19 cellular contexts compared by ENCODE assay signal in the genomic region with DNA sequence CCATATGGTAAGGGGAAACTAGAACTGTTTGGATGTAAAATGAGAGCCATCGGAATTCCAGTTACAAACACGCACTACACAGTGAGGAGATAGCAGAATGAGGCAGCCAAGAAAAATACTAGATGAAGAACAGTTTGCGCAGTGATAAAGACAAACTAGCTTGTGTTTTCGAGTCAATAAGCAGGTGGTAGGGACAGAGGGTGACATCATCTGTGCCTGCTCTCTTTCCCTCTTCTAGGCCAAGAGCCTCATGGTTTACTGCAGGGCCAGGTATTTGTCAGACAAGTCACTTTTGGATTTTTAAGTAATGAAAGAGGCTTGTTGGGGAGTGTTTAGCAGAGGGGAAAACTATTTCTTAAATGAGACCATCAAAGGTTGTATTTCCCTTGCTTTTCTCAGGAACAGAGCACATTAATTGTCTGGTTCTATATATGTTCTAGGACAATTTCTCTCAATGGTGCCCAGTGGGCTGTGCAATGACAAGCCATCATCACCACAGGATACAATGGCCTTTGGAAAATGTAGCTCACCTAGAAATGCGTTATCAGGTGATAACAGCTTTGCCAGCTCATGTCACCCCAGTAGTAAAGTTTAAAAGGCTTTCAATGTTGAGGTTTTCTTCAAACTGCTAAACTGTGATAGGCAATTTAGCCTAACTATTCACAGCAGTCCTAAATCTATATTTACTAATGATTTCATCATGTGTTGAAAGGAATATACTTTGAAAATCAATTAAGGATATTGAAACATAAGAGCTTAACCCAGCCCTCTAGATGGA.
"Had no signal": no experiment of that assay in that cellular context is flagged by ENCODE, and none has a peak within 500 bp of the region (broad histone marks: within the 10 kb centered on the region; RNA-seq: fewer than 3 reads in every experiment).

No MANE protein-coding gene starts in this region.

- H3K4me1 ChIP-seq: foreskin keratinocyte, left lung, upper lobe of left lung had no signal

- H3K27ac Mint-ChIP-seq: activated CD4-positive, alpha-beta T cell treated with anti-CD3 and anti-CD28 coated beads, Interleukin-2, amount 10 ng/mL, durations not matched to agents 7 days and 5 days; activated CD8-positive, alpha-beta T cell treated with anti-CD3 and anti-CD28 coated beads, Interleukin-2, amount 10 ng/mL, durations not matched to agents 7 days and 5 days; activated naive CD8-positive, alpha-beta T cell treated with anti-CD3 and anti-CD28 coated beads, Interleukin-2, amount 10 ng/mL, durations not matched to agents 7 days and 5 days; activated T-cell treated with anti-CD3 and anti-CD28 coated beads, Interleukin-2, amount 50 U/mL, for 24 hours; activated T-helper 2 cell treated with anti-CD3 and anti-CD28 coated beads, Interferon-gamma antibody, Interleukin-2, Interleukin-4, amounts not matched to agents 10 μg/mL and 5 μg/mL and 100 μg/mL, durations not matched to agents 14 hours and 24 hours and 36 hours; nephron progenitor cell; stimulated activated naive B cell treated with anti-CD40 and anti-IgM and Interleukin-4, amounts not matched to agents 10 μg/mL and 1 μg/mL and 100 μg/mL, for 72 hours had no signal

- H3K27me3 ChIP-seq: foreskin keratinocyte, left lung, upper lobe of left lung had no signal

- H3K27ac ChIP-seq: foreskin keratinocyte, left lung, thoracic aorta, upper lobe of left lung had no signal

- H3K36me3 ChIP-seq: left lung, thoracic aorta, upper lobe of left lung had no signal

- ATAC-seq: activated CD4-positive, CD25-positive, alpha-beta regulatory T cell treated with anti-CD3 and anti-CD28 coated beads, Interleukin-2, amount 50 U/mL, for 24 hours; activated CD8-positive, alpha-beta T cell treated with anti-CD3 and anti-CD28 coated beads, Interleukin-2, amount 10 ng/mL, durations not matched to agents 7 days and 5 days; foreskin keratinocyte; stimulated activated naive B cell treated with anti-CD40 and anti-IgM and Interleukin-4, amounts not matched to agents 10 μg/mL and 1 μg/mL and 100 μg/mL, for 72 hours had no signal

- H3K4me3 ChIP-seq: left lung, thoracic aorta, upper lobe of left lung had no signal

- H3K27me3 Mint-ChIP-seq: activated T-cell treated with anti-CD3 and anti-CD28 coated beads, Interleukin-2, amount 50 U/mL, for 24 hours; stimulated activated naive B cell treated with anti-CD40 and anti-IgM and Interleukin-4, amounts not matched to agents 10 μg/mL and 1 μg/mL and 100 μg/mL, for 72 hours had no signal

- H3K4me1 Mint-ChIP-seq: activated CD4-positive, alpha-beta T cell treated with anti-CD3 and anti-CD28 coated beads, Interleukin-2, amount 10 ng/mL, durations not matched to agents 7 days and 5 days; activated naive CD8-positive, alpha-beta T cell treated with anti-CD3 and anti-CD28 coated beads, Interleukin-2, amount 10 ng/mL, durations not matched to agents 7 days and 5 days; nephron progenitor cell had no signal

- H3K9me3 Mint-ChIP-seq: activated CD4-positive, alpha-beta T cell treated with anti-CD3 and anti-CD28 coated beads, Interleukin-2, amount 10 ng/mL, durations not matched to agents 7 days and 5 days; activated naive CD8-positive, alpha-beta T cell treated with anti-CD3 and anti-CD28 coated beads, Interleukin-2, amount 10 ng/mL, durations not matched to agents 7 days and 5 days; activated T-cell treated with anti-CD3 and anti-CD28 coated beads, Interleukin-2, amount 50 U/mL, for 24 hours; activated T-helper 2 cell treated with anti-CD3 and anti-CD28 coated beads, Interferon-gamma antibody, Interleukin-2, Interleukin-4, amounts not matched to agents 10 μg/mL and 5 μg/mL and 100 μg/mL, durations not matched to agents 14 hours and 24 hours and 36 hours; nephron progenitor cell; stimulated activated naive B cell treated with anti-CD40 and anti-IgM and Interleukin-4, amounts not matched to agents 10 μg/mL and 1 μg/mL and 100 μg/mL, for 72 hours had no signal

- H3K9me3 ChIP-seq: left lung, thoracic aorta, upper lobe of left lung had no signal

- DNase-seq: activated CD4-positive, alpha-beta T cell treated with anti-CD3 and anti-CD28 coated beads, Interleukin-2, amount 10 ng/mL, durations not matched to agents 7 days and 5 days; activated CD8-positive, alpha-beta T cell treated with anti-CD3 and anti-CD28 coated beads, Interleukin-2, amount 10 ng/mL, durations not matched to agents 7 days and 5 days; activated naive CD4-positive, alpha-beta T cell treated with Interleukin-2 at 50 U/mL for 16 hours; activated naive CD8-positive, alpha-beta T cell treated with anti-CD3 and anti-CD28 coated beads, Interleukin-2, amount 10 ng/mL, durations not matched to agents 7 days and 5 days; activated T-cell treated with anti-CD3 and anti-CD28 coated beads, Interleukin-2, amount 50 U/mL, for 24 hours; amygdala; caudate nucleus; foreskin keratinocyte; kidney; left lung; midbrain; nephron progenitor cell; occipital lobe; retina; stimulated activated naive B cell treated with anti-CD40 and anti-IgM and Interleukin-4, amounts not matched to agents 10 μg/mL and 1 μg/mL and 100 μg/mL, for 72 hours; upper lobe of left lung had no signal

- H3K4me3 Mint-ChIP-seq: activated CD4-positive, alpha-beta T cell treated with anti-CD3 and anti-CD28 coated beads, Interleukin-2, amount 10 ng/mL, durations not matched to agents 7 days and 5 days; activated CD8-positive, alpha-beta T cell treated with anti-CD3 and anti-CD28 coated beads, Interleukin-2, amount 10 ng/mL, durations not matched to agents 7 days and 5 days; activated naive CD8-positive, alpha-beta T cell treated with anti-CD3 and anti-CD28 coated beads, Interleukin-2, amount 10 ng/mL, durations not matched to agents 7 days and 5 days; activated T-cell treated with anti-CD3 and anti-CD28 coated beads, Interleukin-2, amount 50 U/mL, for 24 hours; nephron progenitor cell; stimulated activated naive B cell treated with anti-CD40 and anti-IgM and Interleukin-4, amounts not matched to agents 10 μg/mL and 1 μg/mL and 100 μg/mL, for 72 hours had no signal

- H3K36me3 Mint-ChIP-seq: activated naive CD8-positive, alpha-beta T cell treated with anti-CD3 and anti-CD28 coated beads, Interleukin-2, amount 10 ng/mL, durations not matched to agents 7 days and 5 days; stimulated activated naive B cell treated with anti-CD40 and anti-IgM and Interleukin-4, amounts not matched to agents 10 μg/mL and 1 μg/mL and 100 μg/mL, for 72 hours had no signal
